14 cellular contexts compared by ENCODE assay signal in genomic region chr10:585502-585901, GRCh38.
"Had no signal": no experiment of that assay in that cellular context is flagged by ENCODE, and none has a peak within 500 bp of the region (broad histone marks: within the 10 kb centered on the region; RNA-seq: fewer than 3 reads in every experiment).

No MANE protein-coding gene starts in this region.

- H3K4me1 ChIP-seq: body of pancreas, prostate gland had no signal

- H3K27ac Mint-ChIP-seq: activated CD8-positive, alpha-beta T cell treated with anti-CD3 and anti-CD28 coated beads, Interleukin-2, amount 10 ng/mL, durations not matched to agents 7 days and 5 days; activated T-helper 2 cell treated with anti-CD3 and anti-CD28 coated beads, Interferon-gamma antibody, Interleukin-2, Interleukin-4, amounts not matched to agents 10 μg/mL and 5 μg/mL and 100 μg/mL, durations not matched to agents 14 hours and 24 hours and 36 hours; dendritic cell treated with granulocyte-macrophage colony-stimulating factor and Interleukin-4, amounts not matched to agents 40 ng/mL and 50 ng/mL, for 4 days; naive thymus-derived CD4-positive, alpha-beta T cell; stimulated activated naive B cell treated with anti-CD40 and anti-IgM and Interleukin-4, amounts not matched to agents 10 μg/mL and 1 μg/mL and 100 μg/mL, for 72 hours had no signal

- H3K27me3 ChIP-seq: body of pancreas, hepatocyte, sigmoid colon, tibial nerve had no signal

- H3K4me3 Mint-ChIP-seq: activated CD8-positive, alpha-beta T cell treated with anti-CD3 and anti-CD28 coated beads, Interleukin-2, amount 10 ng/mL, durations not matched to agents 7 days and 5 days; dendritic cell treated with granulocyte-macrophage colony-stimulating factor and Interleukin-4, amounts not matched to agents 40 ng/mL and 50 ng/mL, for 4 days; naive thymus-derived CD4-positive, alpha-beta T cell; stimulated activated naive B cell treated with anti-CD40 and anti-IgM and Interleukin-4, amounts not matched to agents 10 μg/mL and 1 μg/mL and 100 μg/mL, for 72 hours had no signal

- DNase-seq: activated CD4-positive, alpha-beta T cell treated with anti-CD3 and anti-CD28 coated beads for 48 hours; activated CD8-positive, alpha-beta T cell treated with anti-CD3 and anti-CD28 coated beads, Interleukin-2, amount 10 ng/mL, durations not matched to agents 7 days and 5 days; activated naive CD4-positive, alpha-beta T cell treated with anti-CD3 and anti-CD28 coated beads, Interleukin-2, amount 50 U/mL, for 16 hours; erythroblast; naive thymus-derived CD4-positive, alpha-beta T cell; sigmoid colon; stimulated activated CD4-positive, alpha-beta T cell treated with anti-CD3 and anti-CD28 coated beads, Interleukin-2, amount 100 ng/mL, for 24 hours; stimulated activated naive B cell treated with anti-CD40 and anti-IgM and Interleukin-4, amounts not matched to agents 10 μg/mL and 1 μg/mL and 100 μg/mL, for 72 hours had no signal

- H3K27ac ChIP-seq: body of pancreas, hepatocyte, prostate gland had no signal

- H3K36me3 ChIP-seq: prostate gland, sigmoid colon, tibial nerve had no signal

- H2AFZ ChIP-seq: hepatocyte had no signal

- H3K9me3 ChIP-seq: body of pancreas, prostate gland, sigmoid colon, tibial nerve had no signal

- H3K4me3 ChIP-seq: body of pancreas, hepatocyte, prostate gland, sigmoid colon, tibial nerve had no signal

- H3K4me1 Mint-ChIP-seq: stimulated activated naive B cell treated with anti-CD40 and anti-IgM and Interleukin-4, amounts not matched to agents 10 μg/mL and 1 μg/mL and 100 μg/mL, for 72 hours had no signal

- H3K4me2 ChIP-seq: hepatocyte had no signal

- H3K9me3 Mint-ChIP-seq: activated T-helper 2 cell treated with anti-CD3 and anti-CD28 coated beads, Interferon-gamma antibody, Interleukin-2, Interleukin-4, amounts not matched to agents 10 μg/mL and 5 μg/mL and 100 μg/mL, durations not matched to agents 14 hours and 24 hours and 36 hours; dendritic cell treated with granulocyte-macrophage colony-stimulating factor and Interleukin-4, amounts not matched to agents 40 ng/mL and 50 ng/mL, for 4 days had no signal
